Comparison of ENCODE assay signal across 8 cellular contexts in genomic region chr19:54162241-54162805, GRCh38. TPM values are rescaled to one million over a fixed set of nuclear protein-coding genes. Genes with fewer than 3 reads are reported as not detected.
DNase-seq lines count a peak whose midpoint lies in the region; ATAC-seq and TF ChIP-seq lines count a peak whose summit lies in the region.

No MANE protein-coding gene starts in this region.

- no peak for TF ChIP-seq CTCF in lower lobe of right lung (IDR thresholded peaks at IDR 0.05)

- H3K36me3 Mint-ChIP-seq in activated CD4-positive, alpha-beta T cell treated with anti-CD3 and anti-CD28 coated beads, Interleukin-2, amount 10 ng/mL, durations not matched to agents 24 days and 14 days (ENCODE audit: low read depth): peaks cover 9% of the 10 kb centered on the region

- H3K9me3 ChIP-seq in lower lobe of right lung: no peaks in the 10 kb centered on the region

- H3K4me3 Mint-ChIP-seq in activated CD4-positive, alpha-beta T cell treated with anti-CD3 and anti-CD28 coated beads, Interleukin-2, amount 10 ng/mL, durations not matched to agents 24 days and 14 days: peak overlapping the region; percentile 95

- intact Hi-C loops in activated CD4-positive, alpha-beta T cell treated with anti-CD3 and anti-CD28 coated beads, Interleukin-2, amount 10 ng/mL, durations not matched to agents 24 days and 14 days (cut with micrococcal nuclease): loop anchor here (5.0 kb wide), 2 partner anchors 285 to 295 kb away; partner anchors contain the start of genes LENG8 and MYADM
- intact Hi-C loops in lower lobe of right lung (cut with DNase I): no loop called here

- H3K36me3 ChIP-seq in lower lobe of right lung: peaks cover 9% of the 10 kb centered on the region

- no peaks in the 10 kb centered on the region for H3K9me3 Mint-ChIP-seq in activated CD4-positive, alpha-beta T cell treated with anti-CD3 and anti-CD28 coated beads, Interleukin-2, amount 10 ng/mL, durations not matched to agents 24 days and 14 days

- H3K27ac ChIP-seq in lower lobe of right lung: peak overlapping the region; percentile 28

- H3K27ac Mint-ChIP-seq in activated CD4-positive, alpha-beta T cell treated with anti-CD3 and anti-CD28 coated beads, Interleukin-2, amount 10 ng/mL, durations not matched to agents 24 days and 14 days: peak overlapping the region; percentile 83

- H3K4me1 Mint-ChIP-seq in activated CD4-positive, alpha-beta T cell treated with anti-CD3 and anti-CD28 coated beads, Interleukin-2, amount 10 ng/mL, durations not matched to agents 24 days and 14 days: peaks cover 41% of the 10 kb centered on the region

- peaks cover 53% of the 10 kb centered on the region for H3K4me1 ChIP-seq in lower lobe of right lung

- H3K27me3 ChIP-seq in lower lobe of right lung (ENCODE audit: low read depth): peaks cover 4% of the 10 kb centered on the region

- no peaks in the 10 kb centered on the region for H3K27me3 Mint-ChIP-seq in activated CD4-positive, alpha-beta T cell treated with anti-CD3 and anti-CD28 coated beads, Interleukin-2, amount 10 ng/mL, durations not matched to agents 24 days and 14 days

- DNase-seq in EL: peak; percentile 56
- DNase-seq in NCI-H2196 (lab: John Stamatoyannopoulos, UW; ENCODE audit: unreplicated experiment): peak; percentile 81
- DNase-seq in activated CD4-positive, alpha-beta T cell treated with anti-CD3 and anti-CD28 coated beads, Interleukin-2, amount 10 ng/mL, durations not matched to agents 24 days and 14 days: peak; percentile 95
- peak; percentile 81 for DNase-seq in dermis blood vessel endothelial cell
- DNase-seq in lower lobe of right lung: peak; percentile 93
- DNase-seq in stimulated activated CD4-positive, alpha-beta T cell treated with anti-CD3 and anti-CD28 coated beads, TNF-alpha, amount 100 ng/mL, for 24 hours (ENCODE audit: low read depth in 3 of 3): peak; percentile 56 to 83 (median 64)

- ATAC-seq in lower lobe of right lung: peak; percentile 64 to 69
- ATAC-seq in HG02588 (IDR thresholded peaks at IDR 0.05; ENCODE audit: unreplicated experiment): no peak
- no peak for ATAC-seq in GM19452 (IDR thresholded peaks at IDR 0.05; ENCODE audit: unreplicated experiment)

- H3K4me3 ChIP-seq in lower lobe of right lung: peak overlapping the region; percentile 54

RNA-seq across cellular contexts. Expression of gene LENG1, which starts 2.8 kb away (rescaled TPM):
- 4.6 and 5.7 TPM in 2 replicates for total RNA-seq in activated CD4-positive, alpha-beta T cell treated with anti-CD3 and anti-CD28 coated beads, Interleukin-2, amount 10 ng/mL, durations not matched to agents 24 days and 14 days
- total RNA-seq in dermis blood vessel endothelial cell (6.8 and 7.8 TPM in 2 replicates), lower lobe of right lung (8.0 TPM)

RNA-seq across cellular contexts. Expression of gene TMC4, which starts 10.6 kb away (rescaled TPM):
- total RNA-seq in activated CD4-positive, alpha-beta T cell treated with anti-CD3 and anti-CD28 coated beads, Interleukin-2, amount 10 ng/mL, durations not matched to agents 24 days and 14 days: 0.54 and 1.1 TPM in 2 replicates
- total RNA-seq in dermis blood vessel endothelial cell (0.14 and 0.68 TPM in 2 replicates), lower lobe of right lung (57.6 TPM)

RNA-seq across cellular contexts. Expression of gene CNOT3, which starts 24.8 kb away (rescaled TPM):
- total RNA-seq in activated CD4-positive, alpha-beta T cell treated with anti-CD3 and anti-CD28 coated beads, Interleukin-2, amount 10 ng/mL, durations not matched to agents 24 days and 14 days: 64.5 and 73.4 TPM in 2 replicates
- total RNA-seq in dermis blood vessel endothelial cell (13.3 and 28.4 TPM in 2 replicates), lower lobe of right lung (44.6 TPM)

RNA-seq across cellular contexts. Expression of gene MBOAT7, which starts 27.1 kb away (rescaled TPM):
- 289 and 291 TPM in 2 replicates for total RNA-seq in activated CD4-positive, alpha-beta T cell treated with anti-CD3 and anti-CD28 coated beads, Interleukin-2, amount 10 ng/mL, durations not matched to agents 24 days and 14 days
- total RNA-seq in dermis blood vessel endothelial cell (33.5 and 50.1 TPM in 2 replicates), lower lobe of right lung (65.5 TPM)

RNA-seq across cellular contexts. Expression of gene TSEN34, which starts 28.8 kb away (rescaled TPM):
- 17.9 and 18.4 TPM in 2 replicates for total RNA-seq in activated CD4-positive, alpha-beta T cell treated with anti-CD3 and anti-CD28 coated beads, Interleukin-2, amount 10 ng/mL, durations not matched to agents 24 days and 14 days
- total RNA-seq in dermis blood vessel endothelial cell: 71.8 and 78.3 TPM in 2 replicates
- 33.8 TPM for total RNA-seq in lower lobe of right lung

Comparison
In these comparisons a context has a peak if more than half of its experiments do, and no peak if none do; other contexts are left out.
1. ATAC-seq: peak in lower lobe of right lung (2 of 2); none in HG02588 (single experiment) and GM19452 (single experiment).
2. RNA of gene TMC4, which starts 10.6 kb away (total RNA-seq): 57.6 TPM in lower lobe of right lung (single experiment); 0.54 to 1.1 TPM in activated CD4-positive, alpha-beta T cell treated with anti-CD3 and anti-CD28 coated beads, Interleukin-2, amount 10 ng/mL, durations not matched to agents 24 days and 14 days and 0.14 to 0.68 TPM in dermis blood vessel endothelial cell; every median in the first group is over 10 times any median in the second.
3. Peak in every context shown above with its lines, with median percentiles within 50 percentile points of each other: DNase-seq.